In the genomic region with DNA sequence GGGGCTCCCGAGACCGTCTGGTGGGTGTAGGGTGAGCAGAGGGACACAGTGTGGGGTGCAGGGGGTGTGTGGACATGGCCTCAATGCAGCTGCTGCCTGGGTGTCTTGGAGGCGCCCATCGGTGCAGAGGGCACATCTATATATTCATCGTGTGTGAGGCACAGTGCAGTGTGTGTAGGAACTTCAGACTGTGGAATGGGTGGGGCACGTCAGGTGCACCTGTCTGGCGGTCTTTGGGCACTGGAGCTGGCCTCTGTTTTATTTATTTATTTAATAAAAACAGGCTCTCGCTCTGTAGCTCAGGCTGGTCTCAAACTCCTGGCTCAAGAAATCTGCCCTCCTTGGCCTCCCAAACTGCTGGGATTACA, we compare ENCODE assay signal across 16 cellular contexts. TPM values are rescaled to one million over a fixed set of nuclear protein-coding genes. Genes with fewer than 3 reads are reported as not detected.
A peak's percentile ranks its signal among the peaks of the same experiment; 100 is the strongest.
DNase-seq lines count a peak whose midpoint lies in the region; ATAC-seq, FAIRE-seq and TF ChIP-seq lines count a peak whose summit lies in the region.
"Had no signal": no experiment of that assay in that cellular context is flagged by ENCODE, and none has a peak within 500 bp of the region (broad histone marks: within the 10 kb centered on the region; RNA-seq: fewer than 3 reads in every experiment).

No MANE protein-coding gene starts in this region.

- H3K27me3 ChIP-seq in HepG2 (ENCODE audit: control insufficient read depth in 1 of 2, insufficient read depth in 2 of 2, low read length in 2 of 2) (no peaks in the 10 kb centered on the region), right lobe of liver (no peaks in the 10 kb centered on the region)
- H3K27me3 ChIP-seq: foreskin keratinocyte, pancreas had no signal

- POLR2A ChIA-PET in HepG2 (lab: Yijun Ruan, JAX) = interaction anchor here (1.8 to 3.8 kb wide), 4 partner anchors 12 to 29 kb away, joined by 4 to 18 read pairs (median 8); no protein-coding TSS in a partner anchor
- POLR2A ChIA-PET in activated naive CD8-positive, alpha-beta T cell treated with anti-CD3 and anti-CD28 coated beads, Interleukin-2, amount 10 ng/mL, durations not matched to agents 7 days and 5 days (lab: Charles Lee) = interaction anchor here (1.0 to 5.3 kb wide), 6 partner anchors 9 to 32 kb away, joined by 3 to 58 read pairs (median 10); partner anchors contain the start of genes LASP1 and RPL23

- H3K4me3 ChIP-seq in HepG2 (replicated peaks in 1 of 3; ENCODE audit: insufficient read depth in 1 of 3, low read depth in 2 of 3, low read length in 3 of 3) (no peak overlapping the region), right lobe of liver (no peak overlapping the region)
- H3K4me3 ChIP-seq: pancreas, PC-9 had no signal

- peaks cover 49% of the 10 kb centered on the region for H3K79me2 ChIP-seq in HepG2 (ENCODE audit: insufficient read depth, low read length)

- H3K4me1 Mint-ChIP-seq in activated naive CD8-positive, alpha-beta T cell treated with anti-CD3 and anti-CD28 coated beads, Interleukin-2, amount 10 ng/mL, durations not matched to agents 7 days and 5 days = peaks cover 88% of the 10 kb centered on the region
- H3K4me1 Mint-ChIP-seq in naive B cell (peaks cover 48 to 56% (median 51%) of the 10 kb centered on the region in 3 donors), type B pancreatic cell (ENCODE audit: unreplicated experiment) (peaks cover 32% of the 10 kb centered on the region)

- no peak overlapping the region for H3K4me2 ChIP-seq in HepG2 (ENCODE audit: low read depth, low read length)
- H3K4me2 ChIP-seq: PC-9 had no signal

- H4K20me1 ChIP-seq in HepG2 (ENCODE audit: insufficient read depth, low read length) = peaks cover 52% of the 10 kb centered on the region

- H3K9me3 Mint-ChIP-seq in activated naive CD8-positive, alpha-beta T cell treated with anti-CD3 and anti-CD28 coated beads, Interleukin-2, amount 10 ng/mL, durations not matched to agents 7 days and 5 days = no peaks in the 10 kb centered on the region
- no peaks in the 10 kb centered on the region for H3K9me3 Mint-ChIP-seq in naive B cell
- H3K9me3 Mint-ChIP-seq in type B pancreatic cell = no peaks in the 10 kb centered on the region
- H3K9me3 Mint-ChIP-seq: memory B cell had no signal

- H3K36me3 Mint-ChIP-seq in activated naive CD8-positive, alpha-beta T cell treated with anti-CD3 and anti-CD28 coated beads, Interleukin-2, amount 10 ng/mL, durations not matched to agents 7 days and 5 days = peaks cover 44% of the 10 kb centered on the region
- H3K36me3 Mint-ChIP-seq in naive B cell (no peaks in the 10 kb centered on the region), type B pancreatic cell (peaks cover 13% of the 10 kb centered on the region)

- TF ChIP-seq RAD21 in HepG2 (CRISPR knock-in tag; IDR thresholded peaks at IDR 0.05) = no peak

- H3K27ac ChIP-seq in HepG2 (ENCODE audit: extremely low read length, insufficient read depth, low read length) (no peak overlapping the region), right lobe of liver (no peak overlapping the region)
- H3K27ac ChIP-seq: foreskin keratinocyte, pancreas, PC-9, VCaP had no signal

- FAIRE-seq in HepG2 (lab: Jason Lieb, UNC) = no peak
- FAIRE-seq: endometrium, pancreas had no signal

- H3K9me3 ChIP-seq in HepG2 (ENCODE audit: low read length) = no peaks in the 10 kb centered on the region
- no peaks in the 10 kb centered on the region for H3K9me3 ChIP-seq in right lobe of liver
- H3K9me3 ChIP-seq: pancreas had no signal

- peaks cover 37% of the 10 kb centered on the region for H3K4me1 ChIP-seq in HepG2 (ENCODE audit: insufficient read depth, low read length)
- H3K4me1 ChIP-seq in right lobe of liver = peaks cover 0 to 61% (median 26%) of the 10 kb centered on the region in 4 donors

- TF ChIP-seq EP300 in HepG2 (IDR thresholded peaks at IDR 0.05; ENCODE audit: low read depth in 2 of 2, low read length in 2 of 2) (no peak), HepG2 (CRISPR knock-in tag; IDR thresholded peaks at IDR 0.05; ENCODE audit: borderline replicate concordance) (no peak)

- H3K27ac Mint-ChIP-seq in activated naive CD8-positive, alpha-beta T cell treated with anti-CD3 and anti-CD28 coated beads, Interleukin-2, amount 10 ng/mL, durations not matched to agents 7 days and 5 days = peak overlapping the region; percentile 77
- H3K27ac Mint-ChIP-seq in naive B cell (peak overlapping the region in 5 of 6 donors; percentile 44 to 69 (median 65)), type B pancreatic cell (peak overlapping the region; percentile 53)

- TF ChIP-seq POLR2A in HepG2 (IDR thresholded peaks at IDR 0.05; ENCODE audit: insufficient read depth in 1 of 2, low read depth in 2 of 2, low read length in 2 of 2) (no peak), right lobe of liver (IDR thresholded peaks at IDR 0.05) (no peak)

- no peaks in the 10 kb centered on the region for H3K27me3 Mint-ChIP-seq in activated naive CD8-positive, alpha-beta T cell treated with anti-CD3 and anti-CD28 coated beads, Interleukin-2, amount 10 ng/mL, durations not matched to agents 7 days and 5 days
- H3K27me3 Mint-ChIP-seq in naive B cell (no peaks in the 10 kb centered on the region), type B pancreatic cell (no peaks in the 10 kb centered on the region)
- H3K27me3 Mint-ChIP-seq: memory B cell had no signal

- ATAC-seq in HepG2 = no peak
- ATAC-seq in right lobe of liver = no peak
- no peak for ATAC-seq in activated naive CD8-positive, alpha-beta T cell treated with anti-CD3 and anti-CD28 coated beads, Interleukin-2, amount 10 ng/mL, durations not matched to agents 7 days and 5 days (ENCODE audit: low read depth)
- no peak for ATAC-seq in naive B cell (ENCODE audit: low read depth in 2 of 2)
- no peak for ATAC-seq in HG02870 (IDR thresholded peaks at IDR 0.05; ENCODE audit: unreplicated experiment)
- ATAC-seq: foreskin keratinocyte had no signal

- CTCF ChIA-PET in HepG2 (lab: Yijun Ruan, JAX; ENCODE audit: low intra/inter-chr PET ratio, low total read pairs) = no interaction called here

- no peak for DNase-seq in HepG2 (ENCODE audit: low spot score)
- DNase-seq in right lobe of liver = no peak
- DNase-seq in activated naive CD8-positive, alpha-beta T cell treated with anti-CD3 and anti-CD28 coated beads, Interleukin-2, amount 10 ng/mL, durations not matched to agents 7 days and 5 days = no peak
- DNase-seq in naive B cell = no peak
- no peak for DNase-seq in type B pancreatic cell (ENCODE audit: extremely low spot score, unreplicated experiment)
- DNase-seq in NK-92 treated with Interleukin-12 subunit alpha and Interleukin-12 subunit beta, amount 100 ng/mL, for 24 hours (lab: John Stamatoyannopoulos, UW) = no peak
- DNase-seq in activated gamma-delta T cell treated with Interleukin-2 at 50 U/mL for 16 hours = no peak
- DNase-seq: foreskin keratinocyte, KBM-7, NCI-H226, pancreas, PC-9 had no signal

- peak overlapping the region; percentile 61 for H3K4me3 Mint-ChIP-seq in activated naive CD8-positive, alpha-beta T cell treated with anti-CD3 and anti-CD28 coated beads, Interleukin-2, amount 10 ng/mL, durations not matched to agents 7 days and 5 days
- H3K4me3 Mint-ChIP-seq in naive B cell = no peak overlapping the region
- peak overlapping the region; percentile 14 for H3K4me3 Mint-ChIP-seq in type B pancreatic cell

- no TSS peak for BruUV-seq in HepG2 (replicated peaks; lab: Mats Ljungman, UMichigan)

- no peak for TF ChIP-seq CTCF in HepG2 (CRISPR knock-in tag; IDR thresholded peaks at IDR 0.05)
- TF ChIP-seq CTCF in right lobe of liver (IDR thresholded peaks at IDR 0.05) = no peak
- TF ChIP-seq CTCF in type B pancreatic cell (conservative IDR thresholded peaks at IDR 0.05) = no peak

- no peak overlapping the region for H2AFZ ChIP-seq in HepG2 (ENCODE audit: low read length)
- H2AFZ ChIP-seq: PC-9 had no signal

- H3K36me3 ChIP-seq in HepG2 (replicated peaks in 1 of 2; ENCODE audit: control insufficient read depth in 1 of 2, insufficient read depth in 2 of 2, low read length in 2 of 2) = peaks cover 55 to 88% of the 10 kb centered on the region in 2 experiments
- H3K36me3 ChIP-seq in right lobe of liver = peaks cover under 1 to 24% (median 7%) of the 10 kb centered on the region in 4 donors

- H3K9ac ChIP-seq in HepG2 (ENCODE audit: insufficient read depth, low read depth, low read length) = no peak overlapping the region

- in situ Hi-C loops in HepG2 (cut with HindIII; ENCODE audit: extremely low pct_ligation_motif_present, low pct_unique_long_range_greater_than_20kb) = no loop called here

- intact Hi-C loops in HepG2 (cut with micrococcal nuclease; ENCODE audit: unreplicated experiment) (no loop called here), right lobe of liver (cut with DNase I) (no loop called here)

- 97% methylated on average over 8 of the region's 8 CpGs for WGBS in HepG2 (ENCODE audit: low lambda C conversion rate)
- WGBS in right lobe of liver (ENCODE audit: insufficient coverage, low coverage, low lambda C conversion rate, missing lambda C conversion rate) = 82% methylated on average over 5 of the region's 8 CpGs

RNA-seq across cellular contexts. Expression of gene LASP1, which starts 16.8 kb away (rescaled TPM):
- total RNA-seq in HepG2 (2016; rRNA removed; fragmentation: Illumina TruSeq; extraction: Trizol) (97.0 and 110 TPM in 2 replicates), right lobe of liver (100 to 1,000 TPM in 2 of 6 experiments, 10 to 100 TPM in 4; 52.2 to 124 (median 84.8) TPM), type B pancreatic cell (ENCODE audit: low replicate concordance) (159 and 210 TPM in 2 replicates)
- 9.8 and 10.1 TPM in 2 replicates for total RNA-seq in HepG2 (2016; cell fraction: cytosol; rRNA removed; fragmentation: Illumina TruSeq; extraction: Trizol; ENCODE audit: low read depth)
- 92.3 and 97.2 TPM in 2 replicates for total RNA-seq in HepG2 (2016; cell fraction: insoluble cytoplasmic fraction; rRNA removed; fragmentation: Illumina TruSeq; extraction: Trizol)
- 38.1 and 38.7 TPM in 2 replicates for total RNA-seq in HepG2 (2016; cell fraction: membrane; rRNA removed; fragmentation: Illumina TruSeq; extraction: Trizol)
- 62.5 and 68.5 TPM in 2 replicates for total RNA-seq in HepG2 (2016; cell fraction: nucleus; rRNA removed; fragmentation: Illumina TruSeq; extraction: Trizol)
- polyA plus RNA-seq in HepG2 (2011; rRNA removed) (70.1 and 80.4 TPM in 2 replicates), naive B cell (ENCODE audit: low read depth in 6 of 6) (10 to 100 TPM; 28.4 to 47.4 (median 41.8) TPM)
- polyA plus RNA-seq in HepG2 (2011; cell fraction: cytosol; rRNA removed) = 81.9 and 127 TPM in 2 replicates
- polyA plus RNA-seq in HepG2 (2011; cell fraction: nucleus; rRNA removed) = 107 and 129 TPM in 2 replicates
- polyA plus RNA-seq in HepG2 (2012) = 82.2 and 85.9 TPM in 2 replicates
- 7.2 and 8.1 TPM in 2 replicates for polyA plus RNA-seq in HepG2 (2016; cell fraction: cytosol; fragmentation: Illumina TruSeq; extraction: Trizol; ENCODE audit: low read depth)
- polyA plus RNA-seq in HepG2 (2016; cell fraction: insoluble cytoplasmic fraction; fragmentation: Illumina TruSeq; extraction: Trizol; ENCODE audit: low read depth) = 138 and 161 TPM in 2 replicates
- 25.1 and 28.1 TPM in 2 replicates for polyA plus RNA-seq in HepG2 (2016; cell fraction: membrane; fragmentation: Illumina TruSeq; extraction: Trizol; ENCODE audit: low read depth)
- 109 and 113 TPM in 2 replicates for polyA plus RNA-seq in HepG2 (2016; cell fraction: nucleus; fragmentation: Illumina TruSeq; extraction: Trizol; ENCODE audit: insufficient read depth, low read depth)
- polyA minus RNA-seq in HepG2 (2011; rRNA and poly(A)+ RNA removed; ENCODE audit: low replicate concordance) = 136 and 189 TPM in 2 replicates
- polyA minus RNA-seq in HepG2 (2011; cell fraction: cytosol; rRNA and poly(A)+ RNA removed) = 107 and 130 TPM in 2 replicates
- polyA minus RNA-seq in HepG2 (2011; cell fraction: nucleus; rRNA and poly(A)+ RNA removed) = 49.2 and 50.4 TPM in 2 replicates
- total RNA-seq in activated naive CD8-positive, alpha-beta T cell treated with anti-CD3 and anti-CD28 coated beads, Interleukin-2, amount 10 ng/mL, durations not matched to agents 7 days and 5 days = 100 to 1,000 TPM; 227 to 236 TPM

RNA-seq across cellular contexts. Expression of gene RPL23, which starts 33.1 kb away (rescaled TPM):
- total RNA-seq in HepG2 (2016; rRNA removed; fragmentation: Illumina TruSeq; extraction: Trizol) (2,790 and 3,298 TPM in 2 replicates), right lobe of liver (100 to 1,000 TPM; 389 to 609 (median 436) TPM), type B pancreatic cell (ENCODE audit: low replicate concordance) (1,908 and 1,925 TPM in 2 replicates)
- total RNA-seq in HepG2 (2016; cell fraction: cytosol; rRNA removed; fragmentation: Illumina TruSeq; extraction: Trizol; ENCODE audit: low read depth) = 4,051 and 4,588 TPM in 2 replicates
- total RNA-seq in HepG2 (2016; cell fraction: insoluble cytoplasmic fraction; rRNA removed; fragmentation: Illumina TruSeq; extraction: Trizol) = 2,655 and 3,446 TPM in 2 replicates
- total RNA-seq in HepG2 (2016; cell fraction: membrane; rRNA removed; fragmentation: Illumina TruSeq; extraction: Trizol) = 6,899 and 6,901 TPM in 2 replicates
- total RNA-seq in HepG2 (2016; cell fraction: nucleus; rRNA removed; fragmentation: Illumina TruSeq; extraction: Trizol) = 995 and 1,125 TPM in 2 replicates
- polyA plus RNA-seq in HepG2 (2011; rRNA removed) (4,288 and 4,860 TPM in 2 replicates), naive B cell (ENCODE audit: low read depth in 6 of 6) (1,000 to 10,000 TPM in 5 of 6 donors, 100 to 1,000 TPM in 1; 798 to 1,720 (median 1,485) TPM)
- polyA plus RNA-seq in HepG2 (2011; cell fraction: cytosol; rRNA removed) = 4,164 and 5,084 TPM in 2 replicates
- polyA plus RNA-seq in HepG2 (2011; cell fraction: nucleus; rRNA removed) = 680 and 915 TPM in 2 replicates
- polyA plus RNA-seq in HepG2 (2012) = 4,457 and 5,527 TPM in 2 replicates
- polyA plus RNA-seq in HepG2 (2016; cell fraction: cytosol; fragmentation: Illumina TruSeq; extraction: Trizol; ENCODE audit: low read depth) = 5,325 and 6,272 TPM in 2 replicates
- polyA plus RNA-seq in HepG2 (2016; cell fraction: insoluble cytoplasmic fraction; fragmentation: Illumina TruSeq; extraction: Trizol; ENCODE audit: low read depth) = 3,877 and 3,973 TPM in 2 replicates
- 7,669 and 7,726 TPM in 2 replicates for polyA plus RNA-seq in HepG2 (2016; cell fraction: membrane; fragmentation: Illumina TruSeq; extraction: Trizol; ENCODE audit: low read depth)
- 2,046 and 2,062 TPM in 2 replicates for polyA plus RNA-seq in HepG2 (2016; cell fraction: nucleus; fragmentation: Illumina TruSeq; extraction: Trizol; ENCODE audit: insufficient read depth, low read depth)
- 223 and 322 TPM in 2 replicates for polyA minus RNA-seq in HepG2 (2011; rRNA and poly(A)+ RNA removed; ENCODE audit: low replicate concordance)
- polyA minus RNA-seq in HepG2 (2011; cell fraction: cytosol; rRNA and poly(A)+ RNA removed) = 1,056 and 1,226 TPM in 2 replicates
- 292 and 362 TPM in 2 replicates for polyA minus RNA-seq in HepG2 (2011; cell fraction: nucleus; rRNA and poly(A)+ RNA removed)
- 1,000 to 10,000 TPM; 1,166 to 1,188 TPM for total RNA-seq in activated naive CD8-positive, alpha-beta T cell treated with anti-CD3 and anti-CD28 coated beads, Interleukin-2, amount 10 ng/mL, durations not matched to agents 7 days and 5 days

Comparison
In these comparisons a context has a peak if more than half of its experiments do, and no peak if none do; other contexts are left out.
1. H3K4me3 Mint-ChIP-seq: peak in activated naive CD8-positive, alpha-beta T cell treated with anti-CD3 and anti-CD28 coated beads, Interleukin-2, amount 10 ng/mL, durations not matched to agents 7 days and 5 days (single experiment) and type B pancreatic cell (single experiment); none in naive B cell (0 of 8).
2. Peak in every context shown above with its lines, with median percentiles within 50 percentile points of each other: H3K27ac Mint-ChIP-seq.